2 cellular contexts compared by ENCODE assay signal in the genomic region with DNA sequence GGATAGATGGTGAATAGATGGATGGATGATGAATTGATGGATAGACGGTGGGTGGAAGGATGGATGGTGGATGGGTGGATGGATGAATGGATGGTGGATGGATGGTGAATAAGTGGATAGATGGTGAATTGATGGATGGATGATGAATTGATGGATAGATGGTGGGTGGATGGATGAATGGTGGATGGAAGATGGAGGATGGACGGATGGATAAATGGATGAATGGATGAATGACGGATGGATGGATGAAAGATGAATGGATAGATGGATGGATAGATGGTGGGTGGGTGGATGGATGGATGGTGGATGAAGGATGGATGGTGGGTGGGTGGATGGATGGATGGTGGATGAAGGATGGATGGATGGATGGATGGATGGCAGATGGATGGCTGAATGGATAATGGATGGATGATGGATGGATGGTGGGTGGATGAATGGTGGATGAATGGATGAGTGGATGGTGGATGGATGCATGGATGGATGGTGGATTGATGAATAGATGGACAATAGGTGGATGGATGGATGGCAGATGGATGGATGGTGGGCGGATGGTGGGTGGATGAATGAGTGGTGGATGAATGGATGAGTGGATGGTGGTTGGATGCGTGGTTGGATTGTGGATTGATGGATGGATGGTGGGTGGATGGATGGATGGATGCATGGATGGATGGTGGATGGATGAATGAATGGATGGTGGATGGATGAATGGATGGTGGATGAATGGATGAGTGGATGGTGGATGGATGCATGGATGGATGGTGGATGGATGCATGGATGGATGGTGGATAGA.
TF ChIP-seq lines count a peak whose summit lies in the region.

No MANE protein-coding gene starts in this region.

TF ChIP-seq in IMR-90, 13 proteins besides CTCF, POLR2A, EP300 and RAD21:
- TF ChIP-seq, protein P1, sequence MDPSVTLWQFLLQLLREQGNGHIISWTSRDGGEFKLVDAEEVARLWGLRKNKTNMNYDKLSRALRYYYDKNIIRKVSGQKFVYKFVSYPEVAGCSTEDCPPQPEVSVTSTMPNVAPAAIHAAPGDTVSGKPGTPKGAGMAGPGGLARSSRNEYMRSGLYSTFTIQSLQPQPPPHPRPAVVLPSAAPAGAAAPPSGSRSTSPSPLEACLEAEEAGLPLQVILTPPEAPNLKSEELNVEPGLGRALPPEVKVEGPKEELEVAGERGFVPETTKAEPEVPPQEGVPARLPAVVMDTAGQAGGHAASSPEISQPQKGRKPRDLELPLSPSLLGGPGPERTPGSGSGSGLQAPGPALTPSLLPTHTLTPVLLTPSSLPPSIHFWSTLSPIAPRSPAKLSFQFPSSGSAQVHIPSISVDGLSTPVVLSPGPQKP (IDR thresholded peaks at IDR 0.05; ENCODE audit: borderline replicate concordance, low read depth, low read length), result no peak
- TF ChIP-seq NFE2L2 (IDR thresholded peaks at IDR 0.05; ENCODE audit: low read depth, low read length) (no peak), MXI1 (IDR thresholded peaks at IDR 0.05; ENCODE audit: borderline replicate concordance, low read depth, low read length) (no peak), FOS (IDR thresholded peaks at IDR 0.05; ENCODE audit: low read depth, low read length) (no peak), CEBPB (IDR thresholded peaks at IDR 0.05; ENCODE audit: low read depth, low read length) (no peak), BHLHE40 (IDR thresholded peaks at IDR 0.05; ENCODE audit: low read depth, low read length) (no peak), RFX5 (IDR thresholded peaks at IDR 0.05; ENCODE audit: low read depth, low read length) (no peak)

TF ChIP-seq in GM23338, 12 proteins besides CTCF, POLR2A, EP300 and RAD21:
- TF ChIP-seq, protein P2, sequence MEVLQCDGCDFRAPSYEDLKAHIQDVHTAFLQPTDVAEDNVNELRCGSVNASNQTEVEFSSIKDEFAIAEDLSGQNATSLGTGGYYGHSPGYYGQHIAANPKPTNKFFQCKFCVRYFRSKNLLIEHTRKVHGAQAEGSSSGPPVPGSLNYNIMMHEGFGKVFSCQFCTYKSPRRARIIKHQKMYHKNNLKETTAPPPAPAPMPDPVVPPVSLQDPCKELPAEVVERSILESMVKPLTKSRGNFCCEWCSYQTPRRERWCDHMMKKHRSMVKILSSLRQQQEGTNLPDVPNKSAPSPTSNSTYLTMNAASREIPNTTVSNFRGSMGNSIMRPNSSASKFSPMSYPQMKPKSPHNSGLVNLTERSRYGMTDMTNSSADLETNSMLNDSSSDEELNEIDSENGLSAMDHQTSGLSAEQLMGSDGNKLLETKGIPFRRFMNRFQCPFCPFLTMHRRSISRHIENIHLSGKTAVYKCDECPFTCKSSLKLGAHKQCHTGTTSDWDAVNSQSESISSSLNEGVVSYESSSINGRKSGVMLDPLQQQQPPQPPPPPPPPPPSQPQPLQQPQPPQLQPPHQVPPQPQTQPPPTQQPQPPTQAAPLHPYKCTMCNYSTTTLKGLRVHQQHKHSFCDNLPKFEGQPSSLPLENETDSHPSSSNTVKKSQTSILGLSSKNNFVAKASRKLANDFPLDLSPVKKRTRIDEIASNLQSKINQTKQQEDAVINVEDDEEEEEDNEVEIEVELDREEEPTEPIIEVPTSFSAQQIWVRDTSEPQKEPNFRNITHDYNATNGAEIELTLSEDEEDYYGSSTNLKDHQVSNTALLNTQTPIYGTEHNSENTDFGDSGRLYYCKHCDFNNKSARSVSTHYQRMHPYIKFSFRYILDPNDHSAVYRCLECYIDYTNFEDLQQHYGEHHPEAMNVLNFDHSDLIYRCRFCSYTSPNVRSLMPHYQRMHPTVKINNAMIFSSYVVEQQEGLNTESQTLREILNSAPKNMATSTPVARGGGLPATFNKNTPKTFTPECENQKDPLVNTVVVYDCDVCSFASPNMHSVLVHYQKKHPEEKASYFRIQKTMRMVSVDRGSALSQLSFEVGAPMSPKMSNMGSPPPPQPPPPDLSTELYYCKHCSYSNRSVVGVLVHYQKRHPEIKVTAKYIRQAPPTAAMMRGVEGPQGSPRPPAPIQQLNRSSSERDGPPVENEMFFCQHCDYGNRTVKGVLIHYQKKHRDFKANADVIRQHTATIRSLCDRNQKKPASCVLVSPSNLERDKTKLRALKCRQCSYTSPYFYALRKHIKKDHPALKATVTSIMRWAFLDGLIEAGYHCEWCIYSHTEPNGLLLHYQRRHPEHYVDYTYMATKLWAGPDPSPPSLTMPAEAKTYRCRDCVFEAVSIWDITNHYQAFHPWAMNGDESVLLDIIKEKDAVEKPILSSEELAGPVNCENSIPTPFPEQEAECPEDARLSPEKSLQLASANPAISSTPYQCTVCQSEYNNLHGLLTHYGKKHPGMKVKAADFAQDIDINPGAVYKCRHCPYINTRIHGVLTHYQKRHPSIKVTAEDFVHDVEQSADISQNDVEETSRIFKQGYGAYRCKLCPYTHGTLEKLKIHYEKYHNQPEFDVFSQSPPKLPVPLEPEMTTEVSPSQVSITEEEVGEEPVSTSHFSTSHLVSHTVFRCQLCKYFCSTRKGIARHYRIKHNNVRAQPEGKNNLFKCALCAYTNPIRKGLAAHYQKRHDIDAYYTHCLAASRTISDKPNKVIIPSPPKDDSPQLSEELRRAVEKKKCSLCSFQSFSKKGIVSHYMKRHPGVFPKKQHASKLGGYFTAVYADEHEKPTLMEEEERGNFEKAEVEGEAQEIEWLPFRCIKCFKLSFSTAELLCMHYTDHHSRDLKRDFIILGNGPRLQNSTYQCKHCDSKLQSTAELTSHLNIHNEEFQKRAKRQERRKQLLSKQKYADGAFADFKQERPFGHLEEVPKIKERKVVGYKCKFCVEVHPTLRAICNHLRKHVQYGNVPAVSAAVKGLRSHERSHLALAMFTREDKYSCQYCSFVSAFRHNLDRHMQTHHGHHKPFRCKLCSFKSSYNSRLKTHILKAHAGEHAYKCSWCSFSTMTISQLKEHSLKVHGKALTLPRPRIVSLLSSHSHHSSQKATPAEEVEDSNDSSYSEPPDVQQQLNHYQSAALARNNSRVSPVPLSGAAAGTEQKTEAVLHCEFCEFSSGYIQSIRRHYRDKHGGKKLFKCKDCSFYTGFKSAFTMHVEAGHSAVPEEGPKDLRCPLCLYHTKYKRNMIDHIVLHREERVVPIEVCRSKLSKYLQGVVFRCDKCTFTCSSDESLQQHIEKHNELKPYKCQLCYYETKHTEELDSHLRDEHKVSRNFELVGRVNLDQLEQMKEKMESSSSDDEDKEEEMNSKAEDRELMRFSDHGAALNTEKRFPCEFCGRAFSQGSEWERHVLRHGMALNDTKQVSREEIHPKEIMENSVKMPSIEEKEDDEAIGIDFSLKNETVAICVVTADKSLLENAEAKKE (CRISPR knock-in tag; IDR thresholded peaks at IDR 0.05), result no peak
- TF ChIP-seq JUNB (IDR thresholded peaks at IDR 0.05; ENCODE audit: unreplicated experiment) (no peak), STAT1 (IDR thresholded peaks at IDR 0.05; ENCODE audit: unreplicated experiment) (no peak), EZH2 (IDR thresholded peaks at IDR 0.05; ENCODE audit: low read depth, unreplicated experiment) (no peak), ZNF114 (CRISPR knock-in tag; IDR thresholded peaks at IDR 0.05) (no peak), ZNF331 (CRISPR knock-in tag; IDR thresholded peaks at IDR 0.05; ENCODE audit: low read depth) (no peak), NANOG (IDR thresholded peaks at IDR 0.05; ENCODE audit: borderline replicate concordance) (no peak)
- TF ChIP-seq, protein P3, sequence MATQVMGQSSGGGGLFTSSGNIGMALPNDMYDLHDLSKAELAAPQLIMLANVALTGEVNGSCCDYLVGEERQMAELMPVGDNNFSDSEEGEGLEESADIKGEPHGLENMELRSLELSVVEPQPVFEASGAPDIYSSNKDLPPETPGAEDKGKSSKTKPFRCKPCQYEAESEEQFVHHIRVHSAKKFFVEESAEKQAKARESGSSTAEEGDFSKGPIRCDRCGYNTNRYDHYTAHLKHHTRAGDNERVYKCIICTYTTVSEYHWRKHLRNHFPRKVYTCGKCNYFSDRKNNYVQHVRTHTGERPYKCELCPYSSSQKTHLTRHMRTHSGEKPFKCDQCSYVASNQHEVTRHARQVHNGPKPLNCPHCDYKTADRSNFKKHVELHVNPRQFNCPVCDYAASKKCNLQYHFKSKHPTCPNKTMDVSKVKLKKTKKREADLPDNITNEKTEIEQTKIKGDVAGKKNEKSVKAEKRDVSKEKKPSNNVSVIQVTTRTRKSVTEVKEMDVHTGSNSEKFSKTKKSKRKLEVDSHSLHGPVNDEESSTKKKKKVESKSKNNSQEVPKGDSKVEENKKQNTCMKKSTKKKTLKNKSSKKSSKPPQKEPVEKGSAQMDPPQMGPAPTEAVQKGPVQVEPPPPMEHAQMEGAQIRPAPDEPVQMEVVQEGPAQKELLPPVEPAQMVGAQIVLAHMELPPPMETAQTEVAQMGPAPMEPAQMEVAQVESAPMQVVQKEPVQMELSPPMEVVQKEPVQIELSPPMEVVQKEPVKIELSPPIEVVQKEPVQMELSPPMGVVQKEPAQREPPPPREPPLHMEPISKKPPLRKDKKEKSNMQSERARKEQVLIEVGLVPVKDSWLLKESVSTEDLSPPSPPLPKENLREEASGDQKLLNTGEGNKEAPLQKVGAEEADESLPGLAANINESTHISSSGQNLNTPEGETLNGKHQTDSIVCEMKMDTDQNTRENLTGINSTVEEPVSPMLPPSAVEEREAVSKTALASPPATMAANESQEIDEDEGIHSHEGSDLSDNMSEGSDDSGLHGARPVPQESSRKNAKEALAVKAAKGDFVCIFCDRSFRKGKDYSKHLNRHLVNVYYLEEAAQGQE (IDR thresholded peaks at IDR 0.05; ENCODE audit: unreplicated experiment), result no peak
- TF ChIP-seq, protein P4, sequence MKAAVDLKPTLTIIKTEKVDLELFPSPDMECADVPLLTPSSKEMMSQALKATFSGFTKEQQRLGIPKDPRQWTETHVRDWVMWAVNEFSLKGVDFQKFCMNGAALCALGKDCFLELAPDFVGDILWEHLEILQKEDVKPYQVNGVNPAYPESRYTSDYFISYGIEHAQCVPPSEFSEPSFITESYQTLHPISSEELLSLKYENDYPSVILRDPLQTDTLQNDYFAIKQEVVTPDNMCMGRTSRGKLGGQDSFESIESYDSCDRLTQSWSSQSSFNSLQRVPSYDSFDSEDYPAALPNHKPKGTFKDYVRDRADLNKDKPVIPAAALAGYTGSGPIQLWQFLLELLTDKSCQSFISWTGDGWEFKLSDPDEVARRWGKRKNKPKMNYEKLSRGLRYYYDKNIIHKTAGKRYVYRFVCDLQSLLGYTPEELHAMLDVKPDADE (IDR thresholded peaks at IDR 0.05), result no peak
